In genomic region chr1:59159557-59160203, GRCh38 we compare ENCODE assay signal across 18 cellular contexts.
DNase-seq lines count a peak whose midpoint lies in the region; ATAC-seq and TF ChIP-seq lines count a peak whose summit lies in the region.
"Had no signal": no experiment of that assay in that cellular context is flagged by ENCODE, and none has a peak within 500 bp of the region (broad histone marks: within the 10 kb centered on the region; RNA-seq: fewer than 3 reads in every experiment).

No MANE protein-coding gene starts in this region.

- H3K4me3 ChIP-seq in right atrium auricular region (no peak overlapping the region), adipocyte (ENCODE audit: low read length) (no peak overlapping the region), fibroblast of mammary gland (ENCODE audit: control insufficient read depth, low read depth, low read length) (no peak overlapping the region), tibial artery (no peak overlapping the region), MM.1S (ENCODE audit: low read length) (no peak overlapping the region)
- H3K4me3 ChIP-seq: A549, GM23248 had no signal

- intact Hi-C loops in Right ventricle myocardium inferior (cut with DNase I) (loop anchor here (10.0 kb wide), 1 partner anchor 105 kb away; no protein-coding TSS in a partner anchor), tibial artery (cut with DNase I; ENCODE audit: low total_unique reads) (no loop called here)

- no peaks in the 10 kb centered on the region for H3K27me3 ChIP-seq in right atrium auricular region
- H3K27me3 ChIP-seq in adipocyte (replicated peaks; ENCODE audit: control insufficient read depth, insufficient read depth, low read length), result no peaks in the 10 kb centered on the region
- H3K27me3 ChIP-seq in tibial artery, result no peaks in the 10 kb centered on the region
- H3K27me3 ChIP-seq in MM.1S (replicated peaks; ENCODE audit: insufficient read depth, low read length), result no peaks in the 10 kb centered on the region

- H4K20me1 ChIP-seq in MM.1S (ENCODE audit: insufficient read depth, low read length), result no peaks in the 10 kb centered on the region

- H3K9ac ChIP-seq in adipocyte (ENCODE audit: low read length), result peak overlapping the region; percentile 14
- H3K9ac ChIP-seq in MM.1S (ENCODE audit: low read length), result no peak overlapping the region
- H3K9ac ChIP-seq: GM23248 had no signal

- H3K9me3 ChIP-seq in right atrium auricular region (peaks cover 0 to 9% of the 10 kb centered on the region in 2 donors), adipocyte (ENCODE audit: control insufficient read depth, low read length) (peaks cover 7% of the 10 kb centered on the region), tibial artery (no peaks in the 10 kb centered on the region), MM.1S (replicated peaks; ENCODE audit: insufficient read depth, low read length) (no peaks in the 10 kb centered on the region)

- H3K4me2 ChIP-seq in MM.1S (ENCODE audit: low read depth, low read length), result no peak overlapping the region
- H3K4me2 ChIP-seq: A549 had no signal

- ATAC-seq in Right ventricle myocardium inferior, result peak; percentile 38
- ATAC-seq: A549 had no signal

- H3K4me1 ChIP-seq in right atrium auricular region (peaks cover 0 to 8% of the 10 kb centered on the region in 2 donors), adipocyte (ENCODE audit: control insufficient read depth, insufficient read depth, low read length) (peaks cover 39% of the 10 kb centered on the region), tibial artery (peaks cover 0 to 71% (median 50%) of the 10 kb centered on the region in 4 donors), MM.1S (ENCODE audit: low read length) (no peaks in the 10 kb centered on the region)
- H3K4me1 ChIP-seq: Caco-2 had no signal

- no peak overlapping the region for H2AFZ ChIP-seq in MM.1S (ENCODE audit: low read length)
- H2AFZ ChIP-seq: GM23248 had no signal

- H3K9me2 ChIP-seq in MM.1S (replicated peaks; ENCODE audit: insufficient read depth, low read length), result no peaks in the 10 kb centered on the region

- H3K79me2 ChIP-seq in MM.1S (ENCODE audit: low read length), result no peaks in the 10 kb centered on the region

- H3K36me3 ChIP-seq in right atrium auricular region (no peaks in the 10 kb centered on the region), adipocyte (ENCODE audit: control insufficient read depth, insufficient read depth, low read length, severe bottlenecking) (no peaks in the 10 kb centered on the region), tibial artery (no peaks in the 10 kb centered on the region), MM.1S (replicated peaks; ENCODE audit: insufficient read depth, low read length) (no peaks in the 10 kb centered on the region)

- DNase-seq in Right ventricle myocardium inferior (ENCODE audit: missing footprints) (no peak), right atrium auricular region (ENCODE audit: low spot score) (no peak), adipocyte (ENCODE audit: low read depth) (no peak), fibroblast of mammary gland (ENCODE audit: low read depth) (peak; percentile 51), tibial artery (peak in 1 of 2 donors; percentile 51), ureter (ENCODE audit: low spot score) (no peak), MM.1S (no peak)
- DNase-seq: AML-193; Caco-2; CD4-positive, alpha-beta T cell; DMS153; DMS79; GDM1; GM23248; HCEC 1CT had no signal

- H3K27ac ChIP-seq in right atrium auricular region, result no peak overlapping the region
- peak overlapping the region; percentile 79 to 84 for H3K27ac ChIP-seq in tibial artery
- no peak overlapping the region for H3K27ac ChIP-seq in MM.1S (ENCODE audit: low read length)
- H3K27ac ChIP-seq: 22Rv1, A549, C4-2B, GM23248 had no signal

- TF ChIP-seq CTCF in right atrium auricular region (IDR thresholded peaks at IDR 0.05), result no peak
- no peak for TF ChIP-seq CTCF in fibroblast of mammary gland (conservative IDR thresholded peaks at IDR 0.05; ENCODE audit: control insufficient read depth, insufficient read depth, low read depth, low read length)
- TF ChIP-seq CTCF in tibial artery (IDR thresholded peaks at IDR 0.05), result no peak
- no peak for TF ChIP-seq CTCF in MM.1S (IDR thresholded peaks at IDR 0.05; ENCODE audit: low read length)

- H3F3A ChIP-seq in MM.1S (ENCODE audit: insufficient read depth, low read length), result no peaks in the 10 kb centered on the region

Comparison
In these comparisons a context has a peak if more than half of its experiments do, and no peak if none do; other contexts are left out.
1. H3K27ac ChIP-seq: peak in tibial artery (2 of 2); none in right atrium auricular region (0 of 2) and MM.1S (single experiment).